10 cellular contexts compared by ENCODE assay signal in the genomic region with DNA sequence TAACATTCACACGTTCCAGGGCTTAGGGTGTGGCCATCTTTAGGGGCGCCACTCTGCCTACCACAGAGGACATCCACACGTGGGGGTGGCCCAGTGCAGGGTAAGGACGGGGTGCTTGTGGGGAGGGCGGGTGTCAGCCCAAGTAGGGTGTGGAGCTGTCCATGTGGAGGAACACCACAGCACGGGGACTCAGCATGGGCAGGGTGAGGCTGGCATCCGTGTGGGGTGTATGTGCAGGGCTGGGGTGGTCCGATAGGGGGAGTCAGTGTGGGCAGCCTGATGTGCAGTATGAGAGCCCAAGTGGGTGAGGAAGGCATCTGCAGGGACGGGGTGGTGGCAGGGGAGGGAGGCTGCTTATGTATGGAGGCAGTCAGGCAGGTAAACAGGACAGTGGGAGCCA. TPM values are rescaled to one million over a fixed set of nuclear protein-coding genes. Genes with fewer than 3 reads are reported as not detected.
A peak's percentile ranks its signal among the peaks of the same experiment; 100 is the strongest.
DNase-seq lines count a peak whose midpoint lies in the region; ATAC-seq, FAIRE-seq and TF ChIP-seq lines count a peak whose summit lies in the region.
"Had no signal": no experiment of that assay in that cellular context is flagged by ENCODE, and none has a peak within 500 bp of the region (broad histone marks: within the 10 kb centered on the region; RNA-seq: fewer than 3 reads in every experiment).

No MANE protein-coding gene starts in this region.

- no peak for FAIRE-seq in urothelium cell line (lab: Jason Lieb, UNC)

- intact Hi-C loops in Calu3 (cut with micrococcal nuclease; ENCODE audit: unreplicated experiment), result no loop called here
- intact Hi-C loops in dendritic cell treated with granulocyte-macrophage colony-stimulating factor and Interleukin-4, amounts not matched to agents 40 ng/mL and 50 ng/mL, for 4 days (cut with micrococcal nuclease), result no loop called here

- no peaks in the 10 kb centered on the region for H3K4me1 Mint-ChIP-seq in Calu3 (ENCODE audit: low read depth, unreplicated experiment)
- peaks cover 47% of the 10 kb centered on the region for H3K4me1 Mint-ChIP-seq in dendritic cell treated with granulocyte-macrophage colony-stimulating factor and Interleukin-4, amounts not matched to agents 40 ng/mL and 50 ng/mL, for 4 days (ENCODE audit: low read depth)
- peaks cover 13 to 17% of the 10 kb centered on the region in 2 donors for H3K4me1 Mint-ChIP-seq in natural killer cell treated with Interleukin-12 subunit alpha and Interleukin-12 subunit beta and Interleukin-15 and Interleukin-18, amount 100 ng/mL, for 72 hours (ENCODE audit: low read depth in 2 of 2)

- H3K9me3 Mint-ChIP-seq in Calu3 (ENCODE audit: low read depth, unreplicated experiment), result no peaks in the 10 kb centered on the region
- H3K9me3 Mint-ChIP-seq in dendritic cell treated with granulocyte-macrophage colony-stimulating factor and Interleukin-4, amounts not matched to agents 40 ng/mL and 50 ng/mL, for 4 days, result no peaks in the 10 kb centered on the region
- H3K9me3 Mint-ChIP-seq in natural killer cell treated with Interleukin-12 subunit alpha and Interleukin-12 subunit beta and Interleukin-15 and Interleukin-18, amount 100 ng/mL, for 72 hours, result no peaks in the 10 kb centered on the region

- no peak for TF ChIP-seq CTCF in Calu3 (IDR thresholded peaks at IDR 0.05; ENCODE audit: unreplicated experiment)

- no TSS peak for BruUV-seq in Calu3 (replicated peaks; lab: Mats Ljungman, UMichigan)

- H3K27me3 Mint-ChIP-seq in Calu3 (ENCODE audit: unreplicated experiment), result no peaks in the 10 kb centered on the region
- no peaks in the 10 kb centered on the region for H3K27me3 Mint-ChIP-seq in dendritic cell treated with granulocyte-macrophage colony-stimulating factor and Interleukin-4, amounts not matched to agents 40 ng/mL and 50 ng/mL, for 4 days
- no peaks in the 10 kb centered on the region for H3K27me3 Mint-ChIP-seq in natural killer cell treated with Interleukin-12 subunit alpha and Interleukin-12 subunit beta and Interleukin-15 and Interleukin-18, amount 100 ng/mL, for 72 hours

- H3K36me3 Mint-ChIP-seq in Calu3 (ENCODE audit: insufficient read depth, unreplicated experiment), result peaks cover 65% of the 10 kb centered on the region
- H3K36me3 Mint-ChIP-seq in dendritic cell treated with granulocyte-macrophage colony-stimulating factor and Interleukin-4, amounts not matched to agents 40 ng/mL and 50 ng/mL, for 4 days (ENCODE audit: low read depth), result peaks cover 82% of the 10 kb centered on the region
- H3K36me3 Mint-ChIP-seq in natural killer cell treated with Interleukin-12 subunit alpha and Interleukin-12 subunit beta and Interleukin-15 and Interleukin-18, amount 100 ng/mL, for 72 hours, result peaks cover 10% of the 10 kb centered on the region

- CTCF ChIA-PET in Calu3 (lab: Charles Lee), result no interaction called here

- no peak overlapping the region for H3K4me3 Mint-ChIP-seq in Calu3 (ENCODE audit: low read depth, unreplicated experiment)
- H3K4me3 Mint-ChIP-seq in dendritic cell treated with granulocyte-macrophage colony-stimulating factor and Interleukin-4, amounts not matched to agents 40 ng/mL and 50 ng/mL, for 4 days, result peak overlapping the region; percentile 2
- no peak overlapping the region for H3K4me3 Mint-ChIP-seq in natural killer cell treated with Interleukin-12 subunit alpha and Interleukin-12 subunit beta and Interleukin-15 and Interleukin-18, amount 100 ng/mL, for 72 hours

- ATAC-seq in natural killer cell treated with Interleukin-12 subunit alpha and Interleukin-12 subunit beta and Interleukin-15 and Interleukin-18, amount 100 ng/mL, for 72 hours, result peak; percentile 46 to 50
- no peak for ATAC-seq in HG02973 (IDR thresholded peaks at IDR 0.05; ENCODE audit: unreplicated experiment)
- ATAC-seq: left lobe of liver had no signal

- peak overlapping the region; percentile 33 for H3K27ac Mint-ChIP-seq in Calu3 (ENCODE audit: unreplicated experiment)
- peak overlapping the region; percentile 84 for H3K27ac Mint-ChIP-seq in dendritic cell treated with granulocyte-macrophage colony-stimulating factor and Interleukin-4, amounts not matched to agents 40 ng/mL and 50 ng/mL, for 4 days
- peak overlapping the region; percentile 16 to 44 for H3K27ac Mint-ChIP-seq in natural killer cell treated with Interleukin-12 subunit alpha and Interleukin-12 subunit beta and Interleukin-15 and Interleukin-18, amount 100 ng/mL, for 72 hours

- DNase-seq in Calu3 (peak; percentile 12), NCI-H460 (ENCODE audit: extremely low read depth, low read depth) (peak; percentile 23), NCI-H446 treated with DMSO at 0.1 percent for 48 hours (lab: John Stamatoyannopoulos, UW) (no peak), Ammon's horn (ENCODE audit: low spot score) (no peak), urothelium cell line (ENCODE audit: low spot score) (no peak)
- no peak for DNase-seq in natural killer cell treated with Interleukin-12 subunit alpha and Interleukin-12 subunit beta and Interleukin-15 and Interleukin-18, amount 100 ng/mL, for 72 hours (ENCODE audit: low spot score)
- DNase-seq: NCI-H1694 treated with DMSO at 0.1 percent for 48 hours had no signal

RNA-seq across cellular contexts. Expression of gene PSMC1, which starts 17.7 kb away (rescaled TPM):
- 147 and 149 TPM in 2 replicates for total RNA-seq in Calu3 (2022)
- total RNA-seq in NCI-H460 (2014; rRNA removed; shearing (Covaris generic)), result 291 TPM in 2 replicates
- 151 and 260 TPM in 2 replicates for polyA plus RNA-seq in NCI-H460 (2014; cell fraction: nucleus; rRNA removed)
- 100 to 1,000 TPM; 142 to 145 TPM for total RNA-seq in natural killer cell treated with Interleukin-12 subunit alpha and Interleukin-12 subunit beta and Interleukin-15 and Interleukin-18, amount 100 ng/mL, for 72 hours

RNA-seq across cellular contexts. Expression of gene NRDE2, which starts 57.7 kb away (rescaled TPM):
- 18.3 and 19.2 TPM in 2 replicates for total RNA-seq in Calu3 (2022)
- 7.3 and 11.4 TPM in 2 replicates for total RNA-seq in NCI-H460 (2014; rRNA removed; shearing (Covaris generic))
- 10.9 and 12.8 TPM in 2 replicates for polyA plus RNA-seq in NCI-H460 (2014; cell fraction: nucleus; rRNA removed)
- total RNA-seq in natural killer cell treated with Interleukin-12 subunit alpha and Interleukin-12 subunit beta and Interleukin-15 and Interleukin-18, amount 100 ng/mL, for 72 hours, result 10 to 100 TPM; 20.2 to 49.6 TPM

Comparison
In these comparisons a context has a peak if more than half of its experiments do, and no peak if none do; other contexts are left out.
1. DNase-seq: peak in Calu3 (single experiment) and NCI-H460 (single experiment); none in natural killer cell treated with Interleukin-12 subunit alpha and Interleukin-12 subunit beta and Interleukin-15 and Interleukin-18, amount 100 ng/mL, for 72 hours (single experiment), NCI-H446 treated with DMSO at 0.1 percent for 48 hours (single experiment), Ammon's horn (single experiment) and urothelium cell line (single experiment).
2. H3K27ac Mint-ChIP-seq: peak in every context shown above with its lines; median percentile 84 in dendritic cell treated with granulocyte-macrophage colony-stimulating factor and Interleukin-4, amounts not matched to agents 40 ng/mL and 50 ng/mL, for 4 days; 33 in Calu3; 30 in natural killer cell treated with Interleukin-12 subunit alpha and Interleukin-12 subunit beta and Interleukin-15 and Interleukin-18, amount 100 ng/mL, for 72 hours.